8 cellular contexts compared by ENCODE assay signal in the genomic region with DNA sequence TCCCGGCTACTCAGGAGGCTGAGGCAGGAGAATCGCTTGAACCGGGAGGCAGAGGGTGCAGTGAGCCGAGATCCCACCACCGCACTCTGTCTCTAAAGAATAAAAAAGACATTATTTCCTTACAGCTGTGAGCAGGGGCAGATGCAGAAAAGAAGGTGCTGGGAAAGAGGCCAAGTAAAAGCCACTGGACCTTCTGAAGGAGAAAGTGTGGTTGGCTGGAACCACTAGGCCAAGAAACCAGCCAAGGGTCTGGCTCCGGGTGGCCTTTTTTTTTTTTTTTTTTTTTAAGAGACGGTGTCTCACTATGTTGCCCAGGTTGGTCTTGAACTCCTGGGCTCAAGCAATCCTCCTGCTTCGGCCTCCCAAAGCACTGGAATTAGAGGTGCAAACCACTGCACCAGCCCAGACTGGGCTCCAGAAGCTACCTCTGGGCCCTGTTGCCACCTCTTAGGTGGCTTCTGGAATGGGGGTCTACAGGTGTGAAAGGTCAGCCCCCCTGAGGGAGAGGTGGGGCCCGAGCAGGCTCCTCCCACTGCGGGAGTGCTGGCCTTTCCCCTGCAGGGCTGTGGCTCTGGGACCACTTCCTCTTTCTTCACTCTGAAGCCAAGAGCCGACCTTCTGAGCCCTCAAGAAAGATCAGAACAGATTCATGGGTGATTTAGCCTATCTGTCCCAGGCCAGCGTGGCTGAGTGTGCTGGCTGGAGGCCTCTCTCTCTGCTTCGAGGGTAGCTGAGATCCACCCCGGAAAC. TPM values are rescaled to one million over a fixed set of nuclear protein-coding genes. Genes with fewer than 3 reads are reported as not detected.
DNase-seq lines count a peak whose midpoint lies in the region; ATAC-seq, FAIRE-seq and TF ChIP-seq lines count a peak whose summit lies in the region.

A gene with protein sequence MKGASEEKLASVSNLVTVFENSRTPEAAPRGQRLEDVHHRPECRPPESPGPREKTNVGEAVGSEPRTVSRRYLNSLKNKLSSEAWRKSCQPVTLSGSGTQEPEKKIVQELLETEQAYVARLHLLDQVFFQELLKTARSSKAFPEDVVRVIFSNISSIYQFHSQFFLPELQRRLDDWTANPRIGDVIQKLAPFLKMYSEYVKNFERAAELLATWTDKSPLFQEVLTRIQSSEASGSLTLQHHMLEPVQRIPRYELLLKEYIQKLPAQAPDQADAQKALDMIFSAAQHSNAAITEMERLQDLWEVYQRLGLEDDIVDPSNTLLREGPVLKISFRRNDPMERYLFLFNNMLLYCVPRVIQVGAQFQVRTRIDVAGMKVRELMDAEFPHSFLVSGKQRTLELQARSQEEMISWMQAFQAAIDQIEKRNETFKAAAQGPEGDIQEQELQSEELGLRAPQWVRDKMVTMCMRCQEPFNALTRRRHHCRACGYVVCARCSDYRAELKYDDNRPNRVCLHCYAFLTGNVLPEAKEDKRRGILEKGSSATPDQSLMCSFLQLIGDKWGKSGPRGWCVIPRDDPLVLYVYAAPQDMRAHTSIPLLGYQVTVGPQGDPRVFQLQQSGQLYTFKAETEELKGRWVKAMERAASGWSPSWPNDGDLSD (plus strand): TSS at position 595 of the 750 bp plus-strand sequence. CDS start 163 bp downstream, outside the sequence.

- WGBS in esophagus squamous epithelium, 2 donors = 61 to 64% methylated on average over 11 to 14 of the region's 14 CpGs

- peak; percentile 93 for DNase-seq in GM12892 (ENCODE audit: insufficient read length)
- DNase-seq in MM.1S = no peak
- no peak for DNase-seq in esophagus squamous epithelium (lab: John Stamatoyannopoulos, UW)
- no peak for DNase-seq in activated effector memory CD4-positive, alpha-beta T cell treated with anti-CD3 and anti-CD28 coated beads, Interleukin-2, amount 50 U/mL, for 16 hours
- no peak for DNase-seq in activated effector memory CD4-positive, alpha-beta T cell treated with Interleukin-2 at 50 U/mL for 16 hours
- DNase-seq in progenitor cell of endocrine pancreas (ENCODE audit: low spot score, unreplicated experiment) = no peak

- intact Hi-C loops in esophagus squamous epithelium (cut with DNase I) = no loop called here

- no peaks in the 10 kb centered on the region for H3K79me2 ChIP-seq in MM.1S (ENCODE audit: low read length)

- no peak within 1 kb of the TSS for H3K4me3 Mint-ChIP-seq in progenitor cell of endocrine pancreas (ENCODE audit: low read depth)

- H3K4me3 ChIP-seq in MM.1S (ENCODE audit: low read length) (peak within 1 kb of the TSS; percentile 45; the same call in 1 of the 2 replicates), esophagus squamous epithelium (peak within 1 kb of the TSS; percentile 3 to 60 (median 28)), stomach smooth muscle (ENCODE audit: low read length in 2 of 2) (peak within 1 kb of the TSS; percentile 22 to 49)

- H3K27me3 ChIP-seq in MM.1S (replicated peaks; ENCODE audit: insufficient read depth, low read length) (no peaks in the 10 kb centered on the region), esophagus squamous epithelium (no peaks in the 10 kb centered on the region), stomach smooth muscle (ENCODE audit: control insufficient read depth in 1 of 2, insufficient read depth in 2 of 2, low read length in 2 of 2) (no peaks in the 10 kb centered on the region)

- H2AFZ ChIP-seq in MM.1S (ENCODE audit: low read length) = peak within 1 kb of the TSS; percentile 82

- H3K36me3 Mint-ChIP-seq in progenitor cell of endocrine pancreas (ENCODE audit: insufficient read depth) = no peaks in the 10 kb centered on the region

- H3K4me2 ChIP-seq in MM.1S (ENCODE audit: low read depth, low read length) = peak within 1 kb of the TSS; percentile 89

- H3K4me1 ChIP-seq in MM.1S (ENCODE audit: low read length) (peaks cover 32% of the 10 kb centered on the region), esophagus squamous epithelium (peaks cover 0 to 22% (median 8%) of the 10 kb centered on the region in 3 donors), stomach smooth muscle (ENCODE audit: control insufficient read depth, insufficient read depth, low read length) (no peaks in the 10 kb centered on the region)

- H3K9me2 ChIP-seq in MM.1S (replicated peaks; ENCODE audit: insufficient read depth, low read length) = no peaks in the 10 kb centered on the region

- H3K9ac ChIP-seq in MM.1S (ENCODE audit: low read length) = peak within 1 kb of the TSS; percentile 25; the same call in 1 of the 2 replicates
- peak within 1 kb of the TSS in 1 of 2 donors; percentile 20 for H3K9ac ChIP-seq in stomach smooth muscle (ENCODE audit: low read length in 2 of 2)

- H3K27ac ChIP-seq in MM.1S (ENCODE audit: low read length) (peak within 1 kb of the TSS; percentile 34; the same call in 1 of the 2 replicates), esophagus squamous epithelium (peak within 1 kb of the TSS; percentile 42 to 75 (median 67)), stomach smooth muscle (ENCODE audit: low read length) (no peak within 1 kb of the TSS)

- peak; percentile 60 for ATAC-seq in GM21447 (IDR thresholded peaks at IDR 0.05; ENCODE audit: unreplicated experiment)

- H3K36me3 ChIP-seq in MM.1S (replicated peaks; ENCODE audit: insufficient read depth, low read length) = no peaks in the 10 kb centered on the region
- no peaks in the 10 kb centered on the region for H3K36me3 ChIP-seq in esophagus squamous epithelium
- no peaks in the 10 kb centered on the region for H3K36me3 ChIP-seq in stomach smooth muscle (ENCODE audit: control insufficient read depth in 2 of 2, insufficient read depth in 2 of 2, low read length in 2 of 2)

- H3K27ac Mint-ChIP-seq in progenitor cell of endocrine pancreas = no peak within 1 kb of the TSS

- H3K4me1 Mint-ChIP-seq in progenitor cell of endocrine pancreas (ENCODE audit: low read depth) = no peaks in the 10 kb centered on the region

- H3F3A ChIP-seq in MM.1S (ENCODE audit: insufficient read depth, low read length) = 0 out of 2 replicates have a peak, but pooled peaks cover 5% of the 10 kb centered on the region

- H4K20me1 ChIP-seq in MM.1S (ENCODE audit: insufficient read depth, low read length) = no peaks in the 10 kb centered on the region

- TF ChIP-seq POLR2A in GM12892 (IDR thresholded peaks at IDR 0.05; ENCODE audit: low read depth, low read length) (peak; percentile 76), esophagus squamous epithelium (IDR thresholded peaks at IDR 0.05) (peak in 1 of 4 donors; percentile 32)

- H3K9me3 ChIP-seq in MM.1S (replicated peaks; ENCODE audit: insufficient read depth, low read length) (no peaks in the 10 kb centered on the region), esophagus squamous epithelium (no peaks in the 10 kb centered on the region), stomach smooth muscle (ENCODE audit: control insufficient read depth in 2 of 2, low read length in 2 of 2) (no peaks in the 10 kb centered on the region)

- no peaks in the 10 kb centered on the region for H3K9me3 Mint-ChIP-seq in progenitor cell of endocrine pancreas (ENCODE audit: low read depth)

- peak; percentile 50 for FAIRE-seq in GM12892 (lab: Jason Lieb, UNC)

- peaks cover 18% of the 10 kb centered on the region for H3K27me3 Mint-ChIP-seq in progenitor cell of endocrine pancreas

- TF ChIP-seq CTCF in MM.1S (IDR thresholded peaks at IDR 0.05; ENCODE audit: low read length) = no peak
- TF ChIP-seq CTCF in esophagus squamous epithelium (IDR thresholded peaks at IDR 0.05) = no peak
- TF ChIP-seq CTCF in progenitor cell of endocrine pancreas (IDR thresholded peaks at IDR 0.05; ENCODE audit: unreplicated experiment) = no peak

RNA-seq across cellular contexts. Expression of the gene that starts here (rescaled TPM):
- polyA plus RNA-seq in GM12892 (2012; ENCODE audit: missing spikeins) = 19.4 TPM
- total RNA-seq in esophagus squamous epithelium (10 to 100 TPM in 1 of 4 donors, 1 to 10 TPM in 3; 2.6 to 13.4 (median 5.3) TPM), progenitor cell of endocrine pancreas (not detected in 2 replicates)
